7 cellular contexts compared by ENCODE assay signal in genomic region chr16:88651276-88651988, GRCh38. TPM values are rescaled to one million over a fixed set of nuclear protein-coding genes. Genes with fewer than 3 reads are reported as not detected.
DNase-seq lines count a peak whose midpoint lies in the region; ATAC-seq and TF ChIP-seq lines count a peak whose summit lies in the region.
"Had no signal": no experiment of that assay in that cellular context is flagged by ENCODE, and none has a peak within 500 bp of the region (broad histone marks: within the 10 kb centered on the region; RNA-seq: fewer than 3 reads in every experiment).

No MANE protein-coding gene starts in this region.

- H3K4me3 ChIP-seq in skin epidermis, result peak overlapping the region; percentile 45 to 93 (median 80)

- TF ChIP-seq CTCF in endothelial cell (IDR thresholded peaks at IDR 0.05; ENCODE audit: unreplicated experiment), result no peak

- H3K27me3 Mint-ChIP-seq in endothelial cell (ENCODE audit: unreplicated experiment), result peaks cover 7% of the 10 kb centered on the region

- peak overlapping the region in 20 of 21 experiments; percentile 53 to 97 (median 83) for H3K27ac ChIP-seq in skin epidermis

- peak overlapping the region; percentile 79 for H3K4me3 Mint-ChIP-seq in endothelial cell (ENCODE audit: unreplicated experiment)

- H3K4me1 Mint-ChIP-seq in endothelial cell (ENCODE audit: unreplicated experiment), result peaks cover 5% of the 10 kb centered on the region

- peak; percentile 61 for ATAC-seq in HG02571 (IDR thresholded peaks at IDR 0.05; ENCODE audit: unreplicated experiment)

- peak; percentile 88 for DNase-seq in Caki2 (ENCODE audit: low read depth)
- DNase-seq in T-helper 1 cell, result peak; percentile 58 to 95 (median 65)
- peak; percentile 35 for DNase-seq in endothelial cell (ENCODE audit: low spot score)
- no peak for DNase-seq in NCI-H187 (lab: John Stamatoyannopoulos, UW)

- H3K9me3 Mint-ChIP-seq in endothelial cell (ENCODE audit: unreplicated experiment), result no peaks in the 10 kb centered on the region

- H3K36me3 Mint-ChIP-seq in endothelial cell (ENCODE audit: low read depth, unreplicated experiment), result no peaks in the 10 kb centered on the region

- H3K27ac Mint-ChIP-seq in endothelial cell (ENCODE audit: unreplicated experiment), result no peak overlapping the region

- in situ Hi-C loops in Caki2 (cut with HindIII; ENCODE audit: low pct_unique_long_range_greater_than_20kb, low sequenced_read_pairs), result no loop called here

RNA-seq across cellular contexts. Expression of gene CYBA, which starts 0.6 kb away (rescaled TPM):
- 520 and 591 TPM in 2 replicates for total RNA-seq in Caki2 (2014; rRNA removed; shearing (Covaris generic); ENCODE audit: low replicate concordance)
- total RNA-seq in endothelial cell (ENCODE audit: unreplicated experiment), result 140 TPM

RNA-seq across cellular contexts. Expression of gene MVD, which starts 11.5 kb away (rescaled TPM):
- total RNA-seq in Caki2 (2014; rRNA removed; shearing (Covaris generic); ENCODE audit: low replicate concordance), result 63.3 and 63.6 TPM in 2 replicates
- total RNA-seq in endothelial cell (ENCODE audit: unreplicated experiment), result 123 TPM

RNA-seq across cellular contexts. Expression of gene IL17C, which starts 13.1 kb away (rescaled TPM):
- total RNA-seq in Caki2 (2014; rRNA removed; shearing (Covaris generic); ENCODE audit: low replicate concordance), result not detected in 2 replicates
- 0.26 TPM for total RNA-seq in endothelial cell (ENCODE audit: unreplicated experiment)
- total RNA-seq: SK-MEL-5 had no signal

RNA-seq across cellular contexts. Expression of gene SNAI3, which starts 34.9 kb away (rescaled TPM):
- 0.88 TPM in 1 of 2 replicates, not detected in the other for total RNA-seq in Caki2 (2014; rRNA removed; shearing (Covaris generic); ENCODE audit: low replicate concordance)
- 2.6 TPM for total RNA-seq in endothelial cell (ENCODE audit: unreplicated experiment)
- total RNA-seq: SK-MEL-5 had no signal

RNA-seq across cellular contexts. Expression of gene RNF166, which starts 54.8 kb away (rescaled TPM):
- total RNA-seq in Caki2 (2014; rRNA removed; shearing (Covaris generic); ENCODE audit: low replicate concordance), result 24.4 and 27.5 TPM in 2 replicates
- 74.2 TPM for total RNA-seq in endothelial cell (ENCODE audit: unreplicated experiment)

Comparison
In these comparisons a context has a peak if more than half of its experiments do, and no peak if none do; other contexts are left out.
1. DNase-seq: peak in Caki2 (single experiment), T-helper 1 cell (5 of 5) and endothelial cell (single experiment); none in NCI-H187 (0 of 2).